In the genomic region with DNA sequence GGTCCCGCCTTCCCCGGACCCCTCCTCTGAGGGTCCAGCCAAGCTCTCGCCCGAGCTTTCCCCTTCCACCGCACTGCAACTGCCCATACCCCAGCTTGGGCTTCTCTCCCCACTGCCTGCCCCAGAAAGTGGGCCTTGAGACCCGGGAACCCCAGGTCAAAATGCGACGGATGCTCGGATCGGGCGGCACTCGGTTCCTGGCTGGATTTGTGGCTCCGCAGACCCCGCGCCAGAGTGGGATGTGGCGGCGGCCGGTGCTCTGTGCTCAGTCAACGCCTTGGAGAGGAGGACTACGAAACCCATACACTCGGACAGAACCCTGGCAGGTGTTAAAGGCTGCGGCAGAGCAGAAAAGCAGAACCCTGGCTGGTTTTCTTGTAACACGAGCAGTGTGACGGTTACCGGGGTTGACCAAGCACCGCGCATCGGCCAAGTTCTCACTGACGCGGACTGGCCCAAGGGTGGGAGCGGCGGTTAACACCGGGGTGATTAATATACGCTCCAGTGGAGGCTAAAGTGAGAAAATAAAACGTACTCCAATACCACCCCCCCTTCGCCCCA, we compare ENCODE assay signal across 8 cellular contexts. TPM values are rescaled to one million over a fixed set of nuclear protein-coding genes. Genes with fewer than 3 reads are reported as not detected.
DNase-seq lines count a peak whose midpoint lies in the region; ATAC-seq and TF ChIP-seq lines count a peak whose summit lies in the region.

No MANE protein-coding gene starts in this region.

- TF ChIP-seq CTCF in Peyer's patch (IDR thresholded peaks at IDR 0.05) (no peak), heart right ventricle (IDR thresholded peaks at IDR 0.05) (no peak), sigmoid colon (IDR thresholded peaks at IDR 0.05) (no peak)

- no peaks in the 10 kb centered on the region for H3K36me3 ChIP-seq in Peyer's patch
- no peaks in the 10 kb centered on the region for H3K36me3 ChIP-seq in heart right ventricle
- no peaks in the 10 kb centered on the region for H3K36me3 ChIP-seq in sigmoid colon

- H3K27me3 ChIP-seq in Peyer's patch: peaks cover 0 to 3% of the 10 kb centered on the region in 2 donors
- H3K27me3 ChIP-seq in heart right ventricle: peaks cover 0 to 64% (median 21%) of the 10 kb centered on the region in 7 donors
- peaks cover 0 to 28% (median 5%) of the 10 kb centered on the region in 3 donors for H3K27me3 ChIP-seq in sigmoid colon

- H3K27ac ChIP-seq in Peyer's patch: peak overlapping the region in 1 of 4 donors; percentile 86
- peak overlapping the region in 5 of 10 donors; percentile 1 to 84 (median 13) for H3K27ac ChIP-seq in heart right ventricle
- peak overlapping the region in 3 of 4 donors; percentile 68 to 79 (median 79) for H3K27ac ChIP-seq in sigmoid colon

- intact Hi-C loops in heart right ventricle (cut with DNase I): loop anchor here in 1 of 10 donors (5.0 kb wide), 1 partner anchor 83 kb away; no protein-coding TSS in a partner anchor
- intact Hi-C loops in sigmoid colon (cut with DNase I): loop anchor here (5.0 kb wide), 2 partner anchors 77 to 207 kb away; partner anchors contain the start of genes SLFN11 and SLFN5

- TF ChIP-seq POLR2A in Peyer's patch (IDR thresholded peaks at IDR 0.05) (no peak), sigmoid colon (IDR thresholded peaks at IDR 0.05) (no peak)

- no peaks in the 10 kb centered on the region for H3K9me3 ChIP-seq in Peyer's patch
- H3K9me3 ChIP-seq in heart right ventricle: peaks cover 0 to 5% (median 0%) of the 10 kb centered on the region in 11 donors
- H3K9me3 ChIP-seq in sigmoid colon: no peaks in the 10 kb centered on the region

- peak overlapping the region; percentile 39 to 62 (median 46) for H3K4me3 ChIP-seq in Peyer's patch
- peak overlapping the region in 9 of 10 donors; percentile 3 to 66 (median 61) for H3K4me3 ChIP-seq in heart right ventricle
- peak overlapping the region; percentile 6 to 62 (median 52) for H3K4me3 ChIP-seq in sigmoid colon

- WGBS in heart right ventricle, 2 donors: 17 to 27% methylated on average over 36 of the region's 36 CpGs
- WGBS in sigmoid colon, 2 donors: 19 to 29% methylated on average over 36 of the region's 36 CpGs

- TF ChIP-seq EP300 in sigmoid colon (IDR thresholded peaks at IDR 0.05): no peak

- H3K4me1 ChIP-seq in Peyer's patch: peaks cover 0 to 4% (median 0%) of the 10 kb centered on the region in 4 donors
- peaks cover 0 to 24% (median 13%) of the 10 kb centered on the region in 9 donors for H3K4me1 ChIP-seq in heart right ventricle
- peaks cover 0 to 24% (median 17%) of the 10 kb centered on the region in 4 donors for H3K4me1 ChIP-seq in sigmoid colon

- DNase-seq in Peyer's patch (peak in 2 of 3 donors; percentile 53 to 69), heart right ventricle (peak; percentile 16 to 26), sigmoid colon (peak; percentile 80), activated gamma-delta T cell treated with Interleukin-2 at 50 U/mL for 16 hours (no peak)

- ATAC-seq in GM18517 (IDR thresholded peaks at IDR 0.05; ENCODE audit: unreplicated experiment): peak; percentile 38
- ATAC-seq in heart right ventricle: peak; percentile 8 to 54 (median 42)
- no peak for ATAC-seq in GM21723 (IDR thresholded peaks at IDR 0.05; ENCODE audit: unreplicated experiment)
- no peak for ATAC-seq in HG03025 (IDR thresholded peaks at IDR 0.05; ENCODE audit: low FRiP score, unreplicated experiment)
- no peak for ATAC-seq in HG03521 (IDR thresholded peaks at IDR 0.05; ENCODE audit: unreplicated experiment)

RNA-seq across cellular contexts. Expression of gene SLFN13, which starts 0.9 kb away (rescaled TPM):
- total RNA-seq in Peyer's patch (10 to 100 TPM in 1 of 4 donors, 1 to 10 TPM in 3; 2.8 to 24.8 (median 4.2) TPM), heart right ventricle (10 to 100 TPM in 1 of 10 donors, 1 to 10 TPM in 9; 1.8 to 10.7 (median 4.4) TPM), sigmoid colon (10 to 100 TPM; 11.1 to 19.9 (median 17.8) TPM)
- polyA plus RNA-seq in heart right ventricle (1 to 10 TPM in 1 of 2 donors, under 1 TPM in 1; 0.51 to 1.5 TPM), sigmoid colon (1 to 10 TPM in 2 of 3 donors, under 1 TPM in 1; 0.23 to 3.0 (median 2.2) TPM)

RNA-seq across cellular contexts. Expression of gene SLFN12, which starts 17.2 kb away (rescaled TPM):
- total RNA-seq in Peyer's patch (10 to 100 TPM in 1 of 4 donors, 1 to 10 TPM in 3; 4.7 to 33.8 (median 7.5) TPM), heart right ventricle (1 to 10 TPM; 2.0 to 7.8 (median 4.0) TPM), sigmoid colon (10 to 100 TPM in 2 of 4 donors, 1 to 10 TPM in 2; 6.4 to 19.9 (median 10.2) TPM)
- polyA plus RNA-seq in heart right ventricle (1 to 10 TPM in 1 of 2 donors, under 1 TPM in 1; 0.96 to 3.7 TPM), sigmoid colon (1 to 10 TPM in 2 of 3 donors, under 1 TPM in 1; 0.69 to 1.2 (median 1.1) TPM)

Comparison
In these comparisons a context has a peak if more than half of its experiments do, and no peak if none do; other contexts are left out.
1. ATAC-seq: peak in GM18517 (single experiment) and heart right ventricle (8 of 8); none in GM21723 (single experiment), HG03025 (single experiment) and HG03521 (single experiment).
2. Peak in every context shown above with its lines, with median percentiles within 50 percentile points of each other: H3K4me3 ChIP-seq.